Comparison of ENCODE assay signal across 4 cellular contexts in genomic region chr6:127097442-127097841, GRCh38. TPM values are rescaled to one million over a fixed set of nuclear protein-coding genes. Genes with fewer than 3 reads are reported as not detected.
"Had no signal": no experiment of that assay in that cellular context is flagged by ENCODE, and none has a peak within 500 bp of the region (broad histone marks: within the 10 kb centered on the region; RNA-seq: fewer than 3 reads in every experiment).

No MANE protein-coding gene starts in this region.

RNA-seq across cellular contexts. Expression of gene RSPO3, which starts 21.0 kb away (rescaled TPM):
- polyA plus RNA-seq: immature natural killer cell; keratinocyte; mammary epithelial cell; naive thymus-derived CD4-positive, alpha-beta T cell had no signal
